ENCODE assay signal across 23 cellular contexts in the genomic region with DNA sequence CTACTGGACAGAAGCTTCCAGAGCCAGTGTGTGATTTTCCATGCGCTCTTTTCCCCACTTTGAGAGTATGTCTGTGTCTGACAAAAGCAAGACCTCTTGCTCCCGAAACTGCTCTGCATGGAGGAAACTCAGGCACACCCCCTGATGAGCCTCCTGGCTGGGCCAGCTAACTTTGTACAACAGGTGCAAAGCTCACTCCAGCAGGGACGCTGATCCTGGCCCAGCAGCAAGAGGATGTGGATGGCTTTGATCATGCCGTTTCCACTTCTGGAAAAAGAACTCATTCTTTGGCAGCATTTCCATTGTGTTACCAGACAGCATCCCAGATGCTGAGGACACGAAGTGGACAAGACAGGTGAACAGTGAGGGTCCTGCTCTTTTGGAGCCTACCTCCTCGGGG.
"Had no signal": no experiment of that assay in that cellular context is flagged by ENCODE, and none has a peak within 500 bp of the region (broad histone marks: within the 10 kb centered on the region; RNA-seq: fewer than 3 reads in every experiment).

No MANE protein-coding gene starts in this region.

- ATAC-seq: gastroesophageal sphincter; left cardiac atrium; lower lobe of right lung; natural killer cell treated with Interleukin-12 subunit alpha and Interleukin-12 subunit beta and Interleukin-15 and Interleukin-18, amount 100 ng/mL, for 72 hours; right cardiac atrium; stimulated activated naive CD8-positive, alpha-beta T cell treated with anti-CD3 and anti-CD28 coated beads, Interleukin-15, Interleukin-2, amounts not matched to agents 100 U/mL and 50 U/mL, for 24 hours; T-helper 17 cell had no signal

- H3K36me3 Mint-ChIP-seq: activated CD4-positive, alpha-beta memory T cell treated with anti-CD3 and anti-CD28 coated beads for 36 hours; activated naive CD4-positive, alpha-beta T cell treated with anti-CD3 and anti-CD28 coated beads, Interleukin-2, amount 50 U/mL, for 24 hours; natural killer cell treated with Interleukin-12 subunit alpha and Interleukin-12 subunit beta and Interleukin-15 and Interleukin-18, amount 100 ng/mL, for 72 hours; type B pancreatic cell had no signal

- H3K27me3 ChIP-seq: breast epithelium, gastroesophageal sphincter, hepatocyte, uterus had no signal

- H3K4me1 Mint-ChIP-seq: activated CD4-positive, alpha-beta T cell treated with anti-CD3 and anti-CD28 coated beads, Interleukin-2, amount 10 ng/mL, durations not matched to agents 24 days and 14 days; activated naive CD4-positive, alpha-beta T cell treated with anti-CD3 and anti-CD28 coated beads, Interleukin-2, amount 50 U/mL, for 24 hours had no signal

- H3K4me2 ChIP-seq: hepatocyte had no signal

- H3K36me3 ChIP-seq: breast epithelium, gastroesophageal sphincter, lower lobe of right lung, thoracic aorta, uterus had no signal

- H3K4me3 ChIP-seq: breast epithelium, gastroesophageal sphincter, hepatocyte, lower lobe of right lung, thoracic aorta, uterus had no signal

- H3K4me3 Mint-ChIP-seq: activated CD4-positive, alpha-beta memory T cell treated with anti-CD3 and anti-CD28 coated beads for 36 hours; activated CD4-positive, alpha-beta T cell treated with anti-CD3 and anti-CD28 coated beads, Interleukin-2, amount 10 ng/mL, durations not matched to agents 24 days and 14 days; activated naive CD4-positive, alpha-beta T cell treated with anti-CD3 and anti-CD28 coated beads, Interleukin-2, amount 50 U/mL, for 24 hours; natural killer cell treated with Interleukin-12 subunit alpha and Interleukin-12 subunit beta and Interleukin-15 and Interleukin-18, amount 100 ng/mL, for 72 hours; T-helper 17 cell; type B pancreatic cell had no signal

- DNase-seq: activated CD4-positive, alpha-beta memory T cell treated with anti-CD3 and anti-CD28 coated beads for 36 hours; activated CD4-positive, alpha-beta T cell treated with anti-CD3 and anti-CD28 coated beads, Interleukin-2, amount 10 ng/mL, durations not matched to agents 24 days and 14 days; activated CD4-positive, CD25-positive, alpha-beta regulatory T cell treated with anti-CD3 and anti-CD28 coated beads, Interleukin-2, amount 50 U/mL, for 72 hours; activated T-cell treated with anti-CD3 and anti-CD28 coated beads, Interleukin-2, amount 50 U/mL, for 48 hours; central memory CD4-positive, alpha-beta T cell; left cardiac atrium; lower lobe of right lung; mesenchymal stem cell; right cardiac atrium; stimulated activated CD4-positive, alpha-beta T cell treated with anti-CD3 and anti-CD28 coated beads, Interleukin-12 subunit alpha, Interleukin-12 subunit beta, amount 100 ng/mL, for 4 hours; stimulated activated CD4-positive, alpha-beta T cell treated with anti-CD3 and anti-CD28 coated beads, Interleukin-4, amount 100 ng/mL, for 1 hour; stimulated activated naive CD8-positive, alpha-beta T cell treated with anti-CD3 and anti-CD28 coated beads, Interleukin-15, Interleukin-2, amounts not matched to agents 100 U/mL and 50 U/mL, for 24 hours; T-helper 17 cell; T1000; uterus had no signal

- H3K27ac Mint-ChIP-seq: activated CD4-positive, alpha-beta memory T cell treated with anti-CD3 and anti-CD28 coated beads for 36 hours; activated CD4-positive, alpha-beta T cell treated with anti-CD3 and anti-CD28 coated beads, Interleukin-2, amount 10 ng/mL, durations not matched to agents 24 days and 14 days; activated naive CD4-positive, alpha-beta T cell treated with anti-CD3 and anti-CD28 coated beads, Interleukin-2, amount 50 U/mL, for 24 hours; activated T-helper 2 cell treated with anti-CD3 and anti-CD28 coated beads, Interferon-gamma antibody, Interleukin-2, Interleukin-4, amounts not matched to agents 10 μg/mL and 5 μg/mL and 100 μg/mL, durations not matched to agents 14 hours and 24 hours and 36 hours; natural killer cell treated with Interleukin-12 subunit alpha and Interleukin-12 subunit beta and Interleukin-15 and Interleukin-18, amount 100 ng/mL, for 72 hours; T-helper 17 cell; type B pancreatic cell had no signal

- H3K4me1 ChIP-seq: breast epithelium, gastroesophageal sphincter, lower lobe of right lung, uterus had no signal

- H3K9me3 Mint-ChIP-seq: activated CD4-positive, alpha-beta memory T cell treated with anti-CD3 and anti-CD28 coated beads for 36 hours; activated CD4-positive, alpha-beta T cell treated with anti-CD3 and anti-CD28 coated beads, Interleukin-2, amount 10 ng/mL, durations not matched to agents 24 days and 14 days; activated naive CD4-positive, alpha-beta T cell treated with anti-CD3 and anti-CD28 coated beads, Interleukin-2, amount 50 U/mL, for 24 hours; activated T-helper 2 cell treated with anti-CD3 and anti-CD28 coated beads, Interferon-gamma antibody, Interleukin-2, Interleukin-4, amounts not matched to agents 10 μg/mL and 5 μg/mL and 100 μg/mL, durations not matched to agents 14 hours and 24 hours and 36 hours; natural killer cell treated with Interleukin-12 subunit alpha and Interleukin-12 subunit beta and Interleukin-15 and Interleukin-18, amount 100 ng/mL, for 72 hours had no signal

- H2AFZ ChIP-seq: hepatocyte had no signal

- H3K9me3 ChIP-seq: breast epithelium, lower lobe of right lung, thoracic aorta, uterus had no signal

- H3K79me2 ChIP-seq: hepatocyte had no signal

- H3K27ac ChIP-seq: breast epithelium, gastroesophageal sphincter, hepatocyte, lower lobe of right lung, thoracic aorta, uterus had no signal
